In genomic region chrX:133985164-133986007, GRCh38 we compare ENCODE assay signal across 7 cellular contexts.
DNase-seq lines count a peak whose midpoint lies in the region; ATAC-seq lines count a peak whose summit lies in the region.

TSS of gene GPC3 (minus strand) at chrX:133985594.

- H3K9ac ChIP-seq in muscle layer of colon (ENCODE audit: low read length) (no peak within 1 kb of the TSS), subcutaneous abdominal adipose tissue (ENCODE audit: low read length in 5 of 5) (peak within 1 kb of the TSS in 1 of 5 donors; percentile 27)

- DNase-seq in NCI-H2196 (lab: John Stamatoyannopoulos, UW; ENCODE audit: unreplicated experiment) (peak; percentile 54), epidermal melanocyte (ENCODE audit: insufficient read length, low spot score) (peak; percentile 33)
- peak; percentile 71 for DNase-seq in activated CD8-positive, alpha-beta memory T cell treated with anti-CD3 and anti-CD28 coated beads for 24 hours

- no peaks in the 10 kb centered on the region for H3K9me3 ChIP-seq in muscle layer of colon (ENCODE audit: low read length)
- no peaks in the 10 kb centered on the region for H3K9me3 ChIP-seq in subcutaneous abdominal adipose tissue (ENCODE audit: control insufficient read depth in 5 of 5, low read length in 5 of 5)

- peak; percentile 51 for ATAC-seq in GM21360 (IDR thresholded peaks at IDR 0.05; ENCODE audit: unreplicated experiment)
- no peak for ATAC-seq in HG03469 (IDR thresholded peaks at IDR 0.05; ENCODE audit: unreplicated experiment)

- no peaks in the 10 kb centered on the region for H3K4me1 ChIP-seq in muscle layer of colon (ENCODE audit: insufficient read depth, low read length)
- peaks cover 0 to 26% (median 18%) of the 10 kb centered on the region in 5 donors for H3K4me1 ChIP-seq in subcutaneous abdominal adipose tissue (ENCODE audit: control insufficient read depth in 5 of 5, insufficient read depth in 5 of 5, low read length in 5 of 5)

- H3K27me3 ChIP-seq in muscle layer of colon (ENCODE audit: control insufficient read depth in 1 of 2, insufficient read depth in 2 of 2, low read length in 2 of 2) = peaks cover 0 to 26% of the 10 kb centered on the region in 2 donors
- peaks cover 0 to 21% (median 16%) of the 10 kb centered on the region in 5 donors for H3K27me3 ChIP-seq in subcutaneous abdominal adipose tissue (ENCODE audit: control insufficient read depth in 5 of 5, insufficient read depth in 4 of 5, low read length in 5 of 5)

- H3K36me3 ChIP-seq in muscle layer of colon (ENCODE audit: insufficient read depth, low read length) = no peaks in the 10 kb centered on the region
- no peaks in the 10 kb centered on the region for H3K36me3 ChIP-seq in subcutaneous abdominal adipose tissue (ENCODE audit: control insufficient read depth in 5 of 5, insufficient read depth in 5 of 5, low read length in 5 of 5)

- H3K27ac ChIP-seq in muscle layer of colon (ENCODE audit: low read depth, low read length) (no peak within 1 kb of the TSS), subcutaneous abdominal adipose tissue (ENCODE audit: low read depth, low read length) (no peak within 1 kb of the TSS)

- peak within 1 kb of the TSS; percentile 17 to 32 for H3K4me3 ChIP-seq in muscle layer of colon (ENCODE audit: low read depth in 1 of 2, low read length in 2 of 2)
- H3K4me3 ChIP-seq in subcutaneous abdominal adipose tissue (ENCODE audit: low read depth in 1 of 5, low read length in 5 of 5) = peak within 1 kb of the TSS; percentile 55 to 69 (median 58)
